In genomic region chr6:45791600-45792168, GRCh38 we compare ENCODE assay signal across 15 cellular contexts.
DNase-seq lines count a peak whose midpoint lies in the region; ATAC-seq and TF ChIP-seq lines count a peak whose summit lies in the region.
"Had no signal": no experiment of that assay in that cellular context is flagged by ENCODE, and none has a peak within 500 bp of the region (broad histone marks: within the 10 kb centered on the region; RNA-seq: fewer than 3 reads in every experiment).

No MANE protein-coding gene starts in this region.

- no peak overlapping the region for H3K56ac ChIP-seq in IMR-90 (ENCODE audit: extremely low read depth, insufficient read depth, low read length)

- no peaks in the 10 kb centered on the region for H3K79me1 ChIP-seq in IMR-90 (ENCODE audit: low read depth in 1 of 2, low read length in 2 of 2)

- H3K9me3 ChIP-seq in IMR-90 (ENCODE audit: control insufficient read depth, insufficient read depth, low read length): no peaks in the 10 kb centered on the region
- H3K9me3 ChIP-seq in mammary epithelial cell (replicated peaks; ENCODE audit: insufficient read depth, low read length): no peaks in the 10 kb centered on the region
- H3K9me3 ChIP-seq: pancreas had no signal

- peak overlapping the region; percentile 6; the same call in 1 of the 2 replicates for H3K23ac ChIP-seq in IMR-90 (ENCODE audit: low read depth, low read length)

- no CpG with 5 or more reads among the region's 2 CpGs for WGBS in IMR-90 (ENCODE audit: extremely low coverage in 2 of 2, insufficient read length in 1 of 2), 2 experiments
- 57% methylated on average over 2 of the region's 2 CpGs for WGBS in mammary epithelial cell (ENCODE audit: low coverage, missing lambda C conversion rate)

- H3K79me2 ChIP-seq in mammary epithelial cell (ENCODE audit: insufficient read depth, low read length): no peaks in the 10 kb centered on the region

- H2BK15ac ChIP-seq in IMR-90 (ENCODE audit: low read depth, low read length): no peak overlapping the region

- no peaks in the 10 kb centered on the region for H3K36me3 ChIP-seq in IMR-90 (ENCODE audit: control insufficient read depth, insufficient read depth, low read length)
- no peaks in the 10 kb centered on the region for H3K36me3 ChIP-seq in mammary epithelial cell (ENCODE audit: insufficient read depth, low read length)
- H3K36me3 ChIP-seq in kidney epithelial cell (ENCODE audit: control insufficient read depth, insufficient read depth, low read length): no peaks in the 10 kb centered on the region
- H3K36me3 ChIP-seq: pancreas, WERI-Rb-1 had no signal

- dilution Hi-C loops in IMR-90 (cut with HindIII; ENCODE audit: low sequenced_read_pairs, unreplicated experiment): no loop called here
- dilution Hi-C loops in mammary epithelial cell (cut with HindIII; ENCODE audit: low sequenced_read_pairs): no loop called here

- no TSS peak for BruUV-seq in IMR-90 (replicated peaks; lab: Mats Ljungman, UMichigan)
- no TSS peak for BruUV-seq in mammary epithelial cell (replicated peaks; lab: Mats Ljungman, UMichigan)

- TF ChIP-seq CTCF in AG04449 (IDR thresholded peaks at IDR 0.05; ENCODE audit: insufficient read depth, low read length, missing control alignments) (no peak), IMR-90 (conservative IDR thresholded peaks at IDR 0.05; ENCODE audit: low read depth, low read length) (no peak), mammary epithelial cell (conservative IDR thresholded peaks at IDR 0.05 in 1 of 2, IDR thresholded peaks at IDR 0.05 in 1 of 2; ENCODE audit: extremely low read depth in 1 of 2, insufficient read depth in 1 of 2, low read depth in 1 of 2, low read length in 2 of 2) (no peak), kidney epithelial cell (IDR thresholded peaks at IDR 0.05; ENCODE audit: insufficient read depth, low read length, poor library complexity, severe bottlenecking) (no peak)

- peak overlapping the region; percentile 63; the same call in 1 of the 2 replicates for H3K18ac ChIP-seq in IMR-90 (ENCODE audit: low read depth, low read length)

- H2BK20ac ChIP-seq in IMR-90 (ENCODE audit: low read depth, low read length): peak overlapping the region; percentile 51; the same call in 1 of the 2 replicates

- peak overlapping the region in 1 of 2 experiments; percentile 17; a peak in 2 of 4 replicates for H4K8ac ChIP-seq in IMR-90 (ENCODE audit: low read depth in 2 of 2, low read length in 2 of 2)

- 0 out of 2 replicates have a peak, but pooled peaks cover 3% of the 10 kb centered on the region for H3K9me1 ChIP-seq in IMR-90 (ENCODE audit: insufficient read depth, low read length)

- no peak for TF ChIP-seq RAD21 in IMR-90 (IDR thresholded peaks at IDR 0.05; ENCODE audit: low read length)

- H3K4ac ChIP-seq in IMR-90 (ENCODE audit: low read depth, low read length): peak overlapping the region; percentile 21; the same call in 1 of the 2 replicates

- H3K27ac ChIP-seq in IMR-90 (ENCODE audit: insufficient read depth, low read length) (peak overlapping the region; percentile 78), mammary epithelial cell (ENCODE audit: insufficient read depth, low read depth, low read length) (peak overlapping the region; percentile 54)
- H3K27ac ChIP-seq: pancreas, WERI-Rb-1 had no signal

- CTCF ChIA-PET in AG04449 (lab: Yijun Ruan, JAX): interaction anchor here (0.9 to 1.2 kb wide), 3 partner anchors 11 to 1162 kb away, joined by 3 to 7 read pairs (median 3); no protein-coding TSS in a partner anchor
- CTCF ChIA-PET in IMR-90 (lab: Yijun Ruan, JAX): interaction anchor here (0.5 to 1.2 kb wide), 6 partner anchors 10 to 1316 kb away, joined by 3 to 4 read pairs (median 3); no protein-coding TSS in a partner anchor
- CTCF ChIA-PET in mammary epithelial cell (lab: Charles Lee; ENCODE audit: low non-redundant PET): no interaction called here

- DNase-seq in AG04449 (ENCODE audit: low read depth, low spot score) (peak; percentile 59), IMR-90 (peak; percentile 52), mammary epithelial cell (peak; percentile 63), kidney epithelial cell (ENCODE audit: low read depth) (peak; percentile 55), NCI-H1105 treated with DMSO at 0.1 percent for 48 hours (lab: John Stamatoyannopoulos, UW) (no peak), HuH-7.5 (ENCODE audit: low spot score) (no peak), T-helper 1 cell (no peak)
- DNase-seq: activated T-cell treated with anti-CD3 and anti-CD28 coated beads for 4 hours, anterior cingulate cortex, DMS53, H9, NCI-H1436 treated with DMSO at 0.1 percent for 48 hours, pancreas, WERI-Rb-1 had no signal

- peak overlapping the region; percentile 81 for H2AFZ ChIP-seq in IMR-90 (replicated peaks; ENCODE audit: low read length, poor library complexity)
- H2AFZ ChIP-seq in mammary epithelial cell (ENCODE audit: low read depth, low read length): peak overlapping the region; percentile 38

- no peak overlapping the region for H2AK9ac ChIP-seq in IMR-90 (replicated peaks; ENCODE audit: low read depth, low read length, poor library complexity)

- H3K4me3 ChIP-seq in AG04449 (ENCODE audit: low read depth, low read length): no peak overlapping the region
- H3K4me3 ChIP-seq in IMR-90 (ENCODE audit: insufficient read depth, low read depth, low read length): no peak overlapping the region
- no peak overlapping the region for H3K4me3 ChIP-seq in mammary epithelial cell (replicated peaks in 1 of 3; ENCODE audit: insufficient read depth in 1 of 3, low read depth in 2 of 3, low read length in 3 of 3)
- H3K4me3 ChIP-seq in kidney epithelial cell (ENCODE audit: low read depth, low read length): no peak overlapping the region
- H3K4me3 ChIP-seq: pancreas had no signal

- no peaks in the 10 kb centered on the region for H4K20me1 ChIP-seq in IMR-90 (ENCODE audit: insufficient read depth, low read length)
- no peaks in the 10 kb centered on the region for H4K20me1 ChIP-seq in mammary epithelial cell (ENCODE audit: insufficient read depth, low read length)

- no peak overlapping the region; the same call in 1 of the 2 replicates for H4K5ac ChIP-seq in IMR-90 (ENCODE audit: low read depth, low read length)

- in situ Hi-C loops in IMR-90 (cut with MboI; ENCODE audit: low sequenced_read_pairs): no loop called here
- in situ Hi-C loops in mammary epithelial cell (cut with MboI; ENCODE audit: low sequenced_read_pairs in 2 of 2): no loop called here

- POLR2A ChIA-PET in AG04449 (lab: Yijun Ruan, JAX) (no interaction called here), IMR-90 (lab: Charles Lee; ENCODE audit: unreplicated experiment) (no interaction called here)

- H3K4me2 ChIP-seq in IMR-90 (ENCODE audit: low read depth, low read length) (peak overlapping the region; percentile 53; the same call in 1 of the 2 replicates), mammary epithelial cell (ENCODE audit: insufficient read depth, low read depth, low read length) (peak overlapping the region; percentile 59)

- H2AK5ac ChIP-seq in IMR-90 (ENCODE audit: low read depth, low read length): peak overlapping the region; percentile 47; the same call in 1 of the 2 replicates

- TF ChIP-seq POLR2A in IMR-90 (IDR thresholded peaks at IDR 0.05; ENCODE audit: low read depth, low read length): no peak

- H3K4me1 ChIP-seq in IMR-90 (ENCODE audit: control insufficient read depth, insufficient read depth, low read length) (peaks cover 5% of the 10 kb centered on the region), mammary epithelial cell (ENCODE audit: insufficient read depth, low read length) (peaks cover 19% of the 10 kb centered on the region)
- H3K4me1 ChIP-seq: pancreas had no signal

- peak overlapping the region; percentile 75 for H2BK5ac ChIP-seq in IMR-90 (ENCODE audit: low read depth, low read length, poor library complexity, severe bottlenecking)

- H4K91ac ChIP-seq in IMR-90 (ENCODE audit: insufficient read depth, low read depth, low read length): no peak overlapping the region

- H2BK120ac ChIP-seq in IMR-90 (ENCODE audit: low read depth, low read length): peak overlapping the region; percentile 66

- peak; percentile 91 for ATAC-seq in IMR-90 (ENCODE audit: low read depth)
- no peak for ATAC-seq in GM21528 (IDR thresholded peaks at IDR 0.05; ENCODE audit: low FRiP score, unreplicated experiment)
- ATAC-seq: pancreas had no signal

- intact Hi-C loops in IMR-90 (cut with micrococcal nuclease): loop anchor here (10.0 kb wide), 1 partner anchor 287 kb away; no protein-coding TSS in a partner anchor
- intact Hi-C loops in mammary epithelial cell (cut with micrococcal nuclease): loop anchor here (5.0 kb wide), 1 partner anchor 46 kb away; no protein-coding TSS in a partner anchor

- no peak overlapping the region; the same call in 1 of the 2 replicates for H3K14ac ChIP-seq in IMR-90 (replicated peaks; ENCODE audit: low read depth, low read length)

- H3K27me3 ChIP-seq in IMR-90 (ENCODE audit: control insufficient read depth, insufficient read depth, low read length) (no peaks in the 10 kb centered on the region), mammary epithelial cell (ENCODE audit: insufficient read depth, low read length) (no peaks in the 10 kb centered on the region), kidney epithelial cell (ENCODE audit: control insufficient read depth, insufficient read depth, low read length) (no peaks in the 10 kb centered on the region)
- H3K27me3 ChIP-seq: pancreas had no signal

- H3K9ac ChIP-seq in IMR-90 (ENCODE audit: low read depth, low read length) (no peak overlapping the region), mammary epithelial cell (ENCODE audit: insufficient read depth, low read length) (no peak overlapping the region)

TF ChIP-seq in IMR-90, 13 proteins besides CTCF, POLR2A, EP300 and RAD21:
- no peak for TF ChIP-seq MAZ (IDR thresholded peaks at IDR 0.05; ENCODE audit: borderline replicate concordance, low read depth, low read length)
- no peak for TF ChIP-seq MAFK (IDR thresholded peaks at IDR 0.05; ENCODE audit: low read depth, low read length)
- 0 out of 2 replicates have a peak, but pooled peaks have one; percentile 24 for TF ChIP-seq CEBPB (IDR thresholded peaks at IDR 0.05; ENCODE audit: low read depth, low read length)
- no peak for TF ChIP-seq ELK1 (IDR thresholded peaks at IDR 0.05; ENCODE audit: borderline replicate concordance, low read depth, low read length)
- no peak for TF ChIP-seq FOS (IDR thresholded peaks at IDR 0.05; ENCODE audit: low read depth, low read length)
TF ChIP-seq in IMR-90: peak in this region for 1.

Comparison
In these comparisons a context has a peak if more than half of its experiments do, and no peak if none do; other contexts are left out.
1. DNase-seq: peak in AG04449 (single experiment), IMR-90 (single experiment), mammary epithelial cell (single experiment) and kidney epithelial cell (single experiment); none in NCI-H1105 treated with DMSO at 0.1 percent for 48 hours (single experiment), HuH-7.5 (single experiment) and T-helper 1 cell (0 of 5).